In genomic region chr10:127149613-127150081, GRCh38 we compare ENCODE assay signal across 1 cellular context.
TF ChIP-seq lines count a peak whose summit lies in the region.

No MANE protein-coding gene starts in this region.

TF ChIP-seq in endothelial cell of umbilical vein, 7 proteins besides CTCF, POLR2A, EP300 and RAD21:
- TF ChIP-seq MAX (IDR thresholded peaks at IDR 0.05; ENCODE audit: insufficient read depth, insufficient read length) (no peak), JUN (IDR thresholded peaks at IDR 0.05; ENCODE audit: borderline replicate concordance, insufficient read depth, insufficient read length, low read depth) (no peak), GATA2 (IDR thresholded peaks at IDR 0.05; ENCODE audit: insufficient read depth, insufficient read length, low read depth, low read length) (no peak), POLR2AphosphoS5 (IDR thresholded peaks at IDR 0.05; ENCODE audit: insufficient read depth, low read depth, low read length) (no peak), MYC (IDR thresholded peaks at IDR 0.05; ENCODE audit: low read depth, low read length) (no peak), FOS (IDR thresholded peaks at IDR 0.05; ENCODE audit: borderline replicate concordance, insufficient read depth, low read length) (no peak), EZH2 (IDR thresholded peaks at IDR 0.05; ENCODE audit: borderline replicate concordance, low read depth, low read length, severe bottlenecking) (no peak)
